Comparison of ENCODE assay signal across 25 cellular contexts in genomic region chrX:122363112-122363511, GRCh38.
DNase-seq lines count a peak whose midpoint lies in the region; ATAC-seq and TF ChIP-seq lines count a peak whose summit lies in the region.
"Had no signal": no experiment of that assay in that cellular context is flagged by ENCODE, and none has a peak within 500 bp of the region (broad histone marks: within the 10 kb centered on the region; RNA-seq: fewer than 3 reads in every experiment).

No MANE protein-coding gene starts in this region.

- ATAC-seq in stimulated activated memory B cell treated with anti-CD40 and anti-IgM and Interleukin-4, amounts not matched to agents 10 μg/mL and 1 μg/mL and 100 μg/mL, for 72 hours: no peak
- ATAC-seq in activated naive CD4-positive, alpha-beta T cell treated with anti-CD3 and anti-CD28 coated beads, Interleukin-2, amount 50 U/mL, for 72 hours: no peak
- ATAC-seq: right cardiac atrium had no signal

- DNase-seq in ELF-1 (ENCODE audit: low read depth, low spot score) (peak; percentile 60), HT-29 (ENCODE audit: low spot score) (peak; percentile 15), WERI-Rb-1 (no peak), left kidney (ENCODE audit: low read depth, low spot score) (peak; percentile 54)
- no peak for DNase-seq in activated CD4-positive, alpha-beta T cell treated with anti-CD3 and anti-CD28 coated beads, Interleukin-2, amount 50 U/mL, for 4 hours
- no peak for DNase-seq in activated naive CD4-positive, alpha-beta T cell treated with anti-CD3 and anti-CD28 coated beads, Interleukin-2, amount 50 U/mL, for 72 hours (ENCODE audit: low spot score in 2 of 2)
- DNase-seq in activated CD8-positive, alpha-beta memory T cell treated with anti-CD3 and anti-CD28 coated beads, Interleukin-2, amount 50 U/mL, for 48 hours: no peak
- DNase-seq: activated CD4-positive, alpha-beta T cell treated with anti-CD3 and anti-CD28 coated beads, Interleukin-2, amount 50 U/mL, for 48 hours; activated CD8-positive, alpha-beta memory T cell treated with anti-CD3 and anti-CD28 coated beads, Interleukin-2, amount 50 U/mL, for 4 hours; activated naive CD4-positive, alpha-beta T cell treated with anti-CD3 and anti-CD28 coated beads, Interleukin-2, amount 50 U/mL, for 16 hours; Caco-2; effector CD8-positive, alpha-beta T cell; erythroblast; HCEC 1CT; KBM-7; kidney glomerular epithelial cell; MG63; NCI-H510A treated with DMSO at 0.1 percent for 48 hours; Peyer's patch; right cardiac atrium; SJCRH30 had no signal

- H3K9me3 Mint-ChIP-seq in stimulated activated memory B cell treated with anti-CD40 and anti-IgM and Interleukin-4, amounts not matched to agents 10 μg/mL and 1 μg/mL and 100 μg/mL, for 72 hours: no peaks in the 10 kb centered on the region
- H3K9me3 Mint-ChIP-seq in activated naive CD4-positive, alpha-beta T cell treated with anti-CD3 and anti-CD28 coated beads, Interleukin-2, amount 50 U/mL, for 72 hours: peaks cover 0 to 4% of the 10 kb centered on the region in 2 donors

- no peaks in the 10 kb centered on the region for H3K36me3 ChIP-seq in WERI-Rb-1
- H3K36me3 ChIP-seq: BLaER1, MG63, Peyer's patch, SJCRH30 had no signal

- H3K9me3 ChIP-seq in WERI-Rb-1 (ENCODE audit: severe bottlenecking): no peaks in the 10 kb centered on the region
- H3K9me3 ChIP-seq: BLaER1, Caco-2, MG63, Peyer's patch, SJCRH30 had no signal

- H3K4me3 Mint-ChIP-seq in stimulated activated memory B cell treated with anti-CD40 and anti-IgM and Interleukin-4, amounts not matched to agents 10 μg/mL and 1 μg/mL and 100 μg/mL, for 72 hours: no peak overlapping the region

- H3K27ac Mint-ChIP-seq in stimulated activated memory B cell treated with anti-CD40 and anti-IgM and Interleukin-4, amounts not matched to agents 10 μg/mL and 1 μg/mL and 100 μg/mL, for 72 hours: no peak overlapping the region
- H3K27ac Mint-ChIP-seq in activated naive CD4-positive, alpha-beta T cell treated with anti-CD3 and anti-CD28 coated beads, Interleukin-2, amount 50 U/mL, for 72 hours: no peak overlapping the region

- H3K27ac ChIP-seq in WERI-Rb-1: no peak overlapping the region
- H3K27ac ChIP-seq: BLaER1, parathyroid adenoma, Peyer's patch, SJCRH30 had no signal

- H3K4me3 ChIP-seq in WERI-Rb-1 (ENCODE audit: low read depth, low read length): no peak overlapping the region
- H3K4me3 ChIP-seq: BLaER1, lung, MG63, Peyer's patch, SJCRH30 had no signal

- H3K27me3 Mint-ChIP-seq in stimulated activated memory B cell treated with anti-CD40 and anti-IgM and Interleukin-4, amounts not matched to agents 10 μg/mL and 1 μg/mL and 100 μg/mL, for 72 hours: no peaks in the 10 kb centered on the region

- peaks cover 17% of the 10 kb centered on the region for H3K27me3 ChIP-seq in WERI-Rb-1 (ENCODE audit: insufficient read depth, low read depth, severe bottlenecking)
- H3K27me3 ChIP-seq: MG63, Peyer's patch, SJCRH30 had no signal

- no peaks in the 10 kb centered on the region for H3K36me3 Mint-ChIP-seq in stimulated activated memory B cell treated with anti-CD40 and anti-IgM and Interleukin-4, amounts not matched to agents 10 μg/mL and 1 μg/mL and 100 μg/mL, for 72 hours
- H3K36me3 Mint-ChIP-seq in activated naive CD4-positive, alpha-beta T cell treated with anti-CD3 and anti-CD28 coated beads, Interleukin-2, amount 50 U/mL, for 72 hours: no peaks in the 10 kb centered on the region

- no peaks in the 10 kb centered on the region for H3K4me1 Mint-ChIP-seq in stimulated activated memory B cell treated with anti-CD40 and anti-IgM and Interleukin-4, amounts not matched to agents 10 μg/mL and 1 μg/mL and 100 μg/mL, for 72 hours

- 0 out of 2 replicates have a peak, but pooled peaks have one; percentile 10 for TF ChIP-seq CTCF in WERI-Rb-1 (IDR thresholded peaks at IDR 0.05; ENCODE audit: low read depth, low read length)

Comparison
In these comparisons a context has a peak if more than half of its experiments do, and no peak if none do; other contexts are left out.
1. DNase-seq: peak in ELF-1 (single experiment), HT-29 (single experiment) and left kidney (single experiment); none in WERI-Rb-1 (single experiment), activated CD4-positive, alpha-beta T cell treated with anti-CD3 and anti-CD28 coated beads, Interleukin-2, amount 50 U/mL, for 4 hours (0 of 2), activated naive CD4-positive, alpha-beta T cell treated with anti-CD3 and anti-CD28 coated beads, Interleukin-2, amount 50 U/mL, for 72 hours (0 of 2) and activated CD8-positive, alpha-beta memory T cell treated with anti-CD3 and anti-CD28 coated beads, Interleukin-2, amount 50 U/mL, for 48 hours (single experiment).